ENCODE assay signal across 8 cellular contexts in the genomic region with DNA sequence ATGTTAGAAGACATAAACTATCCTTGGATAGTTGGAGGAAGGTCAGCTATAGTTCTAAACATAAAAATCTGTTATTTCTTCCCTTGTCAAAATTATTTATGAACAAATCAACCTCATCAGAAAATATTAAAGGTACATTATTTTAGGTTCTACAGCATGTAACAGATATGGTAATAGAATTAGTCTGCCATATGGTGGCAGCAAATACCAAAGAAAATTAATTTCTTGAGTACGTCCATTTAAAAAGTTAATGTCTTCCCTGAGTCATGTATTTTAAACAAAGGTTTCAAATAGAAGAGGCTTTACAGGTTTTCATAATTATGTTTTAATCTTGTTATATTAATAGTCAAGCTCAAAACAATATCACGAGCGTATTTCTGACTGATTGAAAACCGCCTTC. TPM values are rescaled to one million over a fixed set of nuclear protein-coding genes. Genes with fewer than 3 reads are reported as not detected.
DNase-seq lines count a peak whose midpoint lies in the region; TF ChIP-seq lines count a peak whose summit lies in the region.

No MANE protein-coding gene starts in this region.

- in situ Hi-C loops in GM13977 (cut with MboI; ENCODE audit: low pct_unique_long_range_greater_than_20kb, low sequenced_read_pairs, unreplicated experiment) = loop anchor here (25.0 kb wide), 1 partner anchor 378 kb away; a partner anchor contains a TSS
- in situ Hi-C loops in transverse colon (cut with MboI; ENCODE audit: low pct_ligation_motif_present in 1 of 4, low pct_unique_long_range_greater_than_20kb in 1 of 4, low sequenced_read_pairs in 3 of 4) = loop anchor here in 3 of 4 donors (25.0 kb wide), 3 partner anchors 178 to 447 kb away; a partner anchor contains a TSS

- H3K4me3 ChIP-seq in AG04449 (ENCODE audit: low read depth, low read length) = no peak overlapping the region
- no peak overlapping the region for H3K4me3 ChIP-seq in SK-N-SH (ENCODE audit: low read depth in 2 of 2, low read length in 1 of 2)
- no peak overlapping the region for H3K4me3 ChIP-seq in transverse colon

- intact Hi-C loops in transverse colon (cut with DNase I; ENCODE audit: low total_unique reads) = loop anchor here (10.0 kb wide), 1 partner anchor 359 kb away; a partner anchor contains a TSS

- TF ChIP-seq EP300 in SK-N-SH (IDR thresholded peaks at IDR 0.05; ENCODE audit: borderline replicate concordance in 1 of 2, low read depth in 1 of 2, low read length in 1 of 2) (no peak), transverse colon (IDR thresholded peaks at IDR 0.05; ENCODE audit: low read depth) (no peak)

- peak; percentile 37 for DNase-seq in AG04449 (ENCODE audit: low read depth, low spot score)
- no peak for DNase-seq in GM13977 (ENCODE audit: low spot score)
- peak; percentile 9 for DNase-seq in SK-N-SH
- DNase-seq in germinal center (ENCODE audit: low spot score) = peak; percentile 9
- DNase-seq in transverse colon = no peak
- no peak for DNase-seq in HEK293T (ENCODE audit: extremely low spot score)
- no peak for DNase-seq in GM19238 (ENCODE audit: insufficient read length, low spot score)
- no peak for DNase-seq in activated T-cell treated with anti-CD3 and anti-CD28 coated beads, Interleukin-2, amount 50 U/mL, for 48 hours

- H3K4me2 ChIP-seq in SK-N-SH = no peak overlapping the region

- H3K36me3 ChIP-seq in SK-N-SH (replicated peaks in 1 of 2; ENCODE audit: control insufficient read depth in 1 of 2, insufficient read depth in 2 of 2, low read length in 1 of 2) = peaks cover 0 to 4% of the 10 kb centered on the region in 2 experiments
- H3K36me3 ChIP-seq in transverse colon = no peaks in the 10 kb centered on the region

- TF ChIP-seq CTCF in AG04449 (IDR thresholded peaks at IDR 0.05; ENCODE audit: insufficient read depth, low read length, missing control alignments) (no peak), GM13977 (IDR thresholded peaks at IDR 0.05; ENCODE audit: extremely low read depth, insufficient read depth, missing control alignments) (peak; percentile 51), SK-N-SH (IDR thresholded peaks at IDR 0.05) (peak; percentile 72), transverse colon (IDR thresholded peaks at IDR 0.05) (peak in 4 of 5 experiments; percentile 18 to 27 (median 22))

- TF ChIP-seq RAD21 in SK-N-SH (IDR thresholded peaks at IDR 0.05; ENCODE audit: low read length) = peak; percentile 63

- CTCF ChIA-PET in AG04449 (lab: Yijun Ruan, JAX) (interaction anchor here (0.9 to 2.9 kb wide), 39 partner anchors 9 to 475 kb away, joined by 3 to 31 read pairs (median 4); a partner anchor contains a TSS), SK-N-SH (lab: Yijun Ruan, JAX) (interaction anchor here (0.6 to 1.8 kb wide), 12 partner anchors 14 to 378 kb away, joined by 3 to 8 read pairs (median 3); no protein-coding TSS in a partner anchor), HEK293T (lab: Yijun Ruan, JAX) (no interaction called here)

- H3K4me1 ChIP-seq in SK-N-SH (ENCODE audit: control insufficient read depth in 1 of 2, insufficient read depth in 2 of 2, low read depth in 1 of 2, low read length in 1 of 2) (peaks cover 0 to 5% of the 10 kb centered on the region in 2 experiments; a peak in 2 of 4 replicates), transverse colon (peaks cover 0 to 24% (median 8%) of the 10 kb centered on the region in 4 donors)

- H3K9ac ChIP-seq in SK-N-SH = peak overlapping the region; percentile 29; the same call in 1 of the 2 replicates

- H3F3A ChIP-seq in SK-N-SH (replicated peaks; ENCODE audit: insufficient read depth) = peaks cover 7% of the 10 kb centered on the region

- TF ChIP-seq POLR2A in transverse colon (IDR thresholded peaks at IDR 0.05) = no peak

- H4K20me1 ChIP-seq in SK-N-SH (ENCODE audit: insufficient read depth) = no peaks in the 10 kb centered on the region

- no peak overlapping the region for H2AFZ ChIP-seq in SK-N-SH (ENCODE audit: low read depth)

- POLR2A ChIA-PET in AG04449 (lab: Yijun Ruan, JAX) (no interaction called here), SK-N-SH (lab: Yijun Ruan, JAX) (no interaction called here), HEK293T (lab: Yijun Ruan, JAX) (no interaction called here)

- peaks cover 96% of the 10 kb centered on the region for H3K79me2 ChIP-seq in SK-N-SH (ENCODE audit: insufficient read depth)

- WGBS in SK-N-SH (ENCODE audit: low lambda C conversion rate) = 28% methylated on average over 4 of the region's 4 CpGs
- 50 to 58% methylated on average over 4 of the region's 4 CpGs for WGBS in transverse colon (ENCODE audit: low coverage in 1 of 2), 2 donors

- no peaks in the 10 kb centered on the region for H3K27me3 ChIP-seq in SK-N-SH (ENCODE audit: insufficient read depth)
- H3K27me3 ChIP-seq in transverse colon = no peaks in the 10 kb centered on the region

- no peaks in the 10 kb centered on the region for H3K9me3 ChIP-seq in SK-N-SH
- no peaks in the 10 kb centered on the region for H3K9me3 ChIP-seq in transverse colon

- H3K9me2 ChIP-seq in SK-N-SH = no peaks in the 10 kb centered on the region

- H3K27ac ChIP-seq in SK-N-SH (ENCODE audit: low read depth in 2 of 2, low read length in 1 of 2) = peak overlapping the region in 1 of 2 experiments; percentile 45; a peak in 3 of 4 replicates
- H3K27ac ChIP-seq in transverse colon = no peak overlapping the region

TF ChIP-seq in SK-N-SH, 30 proteins besides CTCF, POLR2A, EP300 and RAD21:
- no peak for TF ChIP-seq GABPA (IDR thresholded peaks at IDR 0.05; ENCODE audit: low read depth)
- TF ChIP-seq SMC3 (IDR thresholded peaks at IDR 0.05; ENCODE audit: low read depth, low read length) = peak; percentile 28

TF ChIP-seq in HEK293T, 16 proteins besides CTCF, POLR2A, EP300 and RAD21:
- no peak for TF ChIP-seq FOXA1 (IDR thresholded peaks at IDR 0.05)
- no peak for TF ChIP-seq SP1 (IDR thresholded peaks at IDR 0.05)

RNA-seq across cellular contexts. Expression of a gene that starts 17.9 kb away (rescaled TPM):
- 74.8 and 102 TPM in 2 replicates for polyA plus RNA-seq in SK-N-SH (2012; rRNA removed)
- 63.3 and 73.0 TPM in 2 replicates for polyA plus RNA-seq in SK-N-SH (2012; cell fraction: cytosol; rRNA removed)
- 95.3 and 194 TPM in 2 replicates for polyA plus RNA-seq in SK-N-SH (2012; cell fraction: nucleus; rRNA removed)
- total RNA-seq in transverse colon = 10 to 100 TPM; 39.0 to 81.1 (median 49.5) TPM

Comparison
In these comparisons a context has a peak if more than half of its experiments do, and no peak if none do; other contexts are left out.
1. DNase-seq: peak in AG04449 (single experiment), SK-N-SH (single experiment) and germinal center (single experiment); none in GM13977 (single experiment), transverse colon (single experiment), HEK293T (single experiment), GM19238 (single experiment) and activated T-cell treated with anti-CD3 and anti-CD28 coated beads, Interleukin-2, amount 50 U/mL, for 48 hours (0 of 2).